Comparison of ENCODE assay signal across 7 cellular contexts in genomic region chr14:32472512-32473472, GRCh38.
A peak's percentile ranks its signal among the peaks of the same experiment; 100 is the strongest.
DNase-seq lines count a peak whose midpoint lies in the region; ATAC-seq and TF ChIP-seq lines count a peak whose summit lies in the region.

No MANE protein-coding gene starts in this region.

- no peaks in the 10 kb centered on the region for H3K27me3 ChIP-seq in thoracic aorta (replicated peaks; ENCODE audit: insufficient read depth)

- no peak overlapping the region for H3K4me3 Mint-ChIP-seq in stimulated activated naive CD8-positive, alpha-beta T cell treated with anti-CD3 and anti-CD28 coated beads, Interleukin-15, amount 100 ng/mL, for 72 hours
- H3K4me3 Mint-ChIP-seq in activated T-helper 17 cell treated with anti-CD3 and anti-CD28 coated beads, Interleukin-2, amount 50 U/mL, for 72 hours: no peak overlapping the region

- no peak for ATAC-seq in thoracic aorta (ENCODE audit: insufficient number of reproducible peaks, low FRiP score, low read depth)
- ATAC-seq in stimulated activated naive CD8-positive, alpha-beta T cell treated with anti-CD3 and anti-CD28 coated beads, Interleukin-15, amount 100 ng/mL, for 72 hours: no peak
- no peak for ATAC-seq in activated T-helper 17 cell treated with anti-CD3 and anti-CD28 coated beads, Interleukin-2, amount 50 U/mL, for 72 hours (replicated peaks)

- in situ Hi-C loops in astrocyte of the cerebellum (cut with HindIII; ENCODE audit: low sequenced_read_pairs): no loop called here

- H3K36me3 Mint-ChIP-seq in activated T-helper 17 cell treated with anti-CD3 and anti-CD28 coated beads, Interleukin-2, amount 50 U/mL, for 72 hours (ENCODE audit: low read depth): no peaks in the 10 kb centered on the region

- no peaks in the 10 kb centered on the region for H3K9me3 ChIP-seq in thoracic aorta

- H3K4me3 ChIP-seq in astrocyte of the cerebellum (ENCODE audit: low read depth, low read length) (no peak overlapping the region), thoracic aorta (peak overlapping the region; percentile 32)

- no peaks in the 10 kb centered on the region for H3K9me3 Mint-ChIP-seq in stimulated activated naive CD8-positive, alpha-beta T cell treated with anti-CD3 and anti-CD28 coated beads, Interleukin-15, amount 100 ng/mL, for 72 hours
- H3K9me3 Mint-ChIP-seq in activated T-helper 17 cell treated with anti-CD3 and anti-CD28 coated beads, Interleukin-2, amount 50 U/mL, for 72 hours: no peaks in the 10 kb centered on the region

- H3K27me3 Mint-ChIP-seq in stimulated activated naive CD8-positive, alpha-beta T cell treated with anti-CD3 and anti-CD28 coated beads, Interleukin-15, amount 100 ng/mL, for 72 hours: no peaks in the 10 kb centered on the region
- H3K27me3 Mint-ChIP-seq in activated T-helper 17 cell treated with anti-CD3 and anti-CD28 coated beads, Interleukin-2, amount 50 U/mL, for 72 hours: peaks cover 7% of the 10 kb centered on the region

- peak; percentile 51 for DNase-seq in NCI-H1048 (lab: John Stamatoyannopoulos, UW)
- DNase-seq in astrocyte of the cerebellum (ENCODE audit: low read depth): peak; percentile 47
- peak; percentile 83 for DNase-seq in inferior parietal cortex (ENCODE audit: extremely low spot score)
- no peak for DNase-seq in thoracic aorta (ENCODE audit: low spot score)
- no peak for DNase-seq in stimulated activated naive CD8-positive, alpha-beta T cell treated with anti-CD3 and anti-CD28 coated beads, Interleukin-15, amount 100 ng/mL, for 72 hours
- DNase-seq in dermis blood vessel endothelial cell: no peak

- no peaks in the 10 kb centered on the region for H3K4me1 Mint-ChIP-seq in stimulated activated naive CD8-positive, alpha-beta T cell treated with anti-CD3 and anti-CD28 coated beads, Interleukin-15, amount 100 ng/mL, for 72 hours
- H3K4me1 Mint-ChIP-seq in activated T-helper 17 cell treated with anti-CD3 and anti-CD28 coated beads, Interleukin-2, amount 50 U/mL, for 72 hours: no peaks in the 10 kb centered on the region

- peak overlapping the region; percentile 65 to 68 for H3K27ac ChIP-seq in thoracic aorta

- H3K4me1 ChIP-seq in thoracic aorta (ENCODE audit: control insufficient read depth in 1 of 2, low read depth in 2 of 2): peaks cover 31 to 84% of the 10 kb centered on the region in 2 donors

- TF ChIP-seq CTCF in astrocyte of the cerebellum (IDR thresholded peaks at IDR 0.05; ENCODE audit: low read depth, low read length, missing control alignments): no peak
- TF ChIP-seq CTCF in thoracic aorta (IDR thresholded peaks at IDR 0.05): no peak

- H3K27ac Mint-ChIP-seq in stimulated activated naive CD8-positive, alpha-beta T cell treated with anti-CD3 and anti-CD28 coated beads, Interleukin-15, amount 100 ng/mL, for 72 hours: no peak overlapping the region
- H3K27ac Mint-ChIP-seq in activated T-helper 17 cell treated with anti-CD3 and anti-CD28 coated beads, Interleukin-2, amount 50 U/mL, for 72 hours: no peak overlapping the region

- H3K36me3 ChIP-seq in thoracic aorta: no peaks in the 10 kb centered on the region

Comparison
In these comparisons a context has a peak if more than half of its experiments do, and no peak if none do; other contexts are left out.
1. DNase-seq: peak in NCI-H1048 (single experiment), astrocyte of the cerebellum (single experiment) and inferior parietal cortex (single experiment); none in thoracic aorta (single experiment), stimulated activated naive CD8-positive, alpha-beta T cell treated with anti-CD3 and anti-CD28 coated beads, Interleukin-15, amount 100 ng/mL, for 72 hours (0 of 2) and dermis blood vessel endothelial cell (single experiment).